ENCODE assay signal across 8 cellular contexts in the genomic region with DNA sequence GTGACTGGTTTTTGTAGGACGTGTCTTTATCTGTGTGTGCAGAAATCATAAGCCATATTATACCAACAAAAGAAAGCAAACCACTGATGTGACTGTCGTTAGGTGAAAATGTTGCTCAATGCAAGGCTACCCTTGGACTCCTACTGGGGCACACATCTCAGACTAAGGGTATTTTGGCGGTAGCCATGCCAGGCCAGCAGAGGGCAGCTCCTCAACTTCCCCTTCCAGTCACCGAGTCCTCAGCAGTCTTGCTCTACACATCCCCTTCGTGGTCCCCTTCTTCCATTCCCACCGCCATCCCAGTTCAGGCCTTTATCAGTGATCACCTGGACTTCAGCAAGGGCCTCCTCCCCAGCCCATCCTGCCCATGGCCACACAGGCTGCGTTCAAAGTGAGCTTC.
A peak's percentile ranks its signal among the peaks of the same experiment; 100 is the strongest.
DNase-seq lines count a peak whose midpoint lies in the region; ATAC-seq, FAIRE-seq and TF ChIP-seq lines count a peak whose summit lies in the region.

No MANE protein-coding gene starts in this region.

- peaks cover 3% of the 10 kb centered on the region for H3K27me3 Mint-ChIP-seq in H9 (ENCODE audit: low read depth)

- TF ChIP-seq CTCF in H9 (conservative IDR thresholded peaks at IDR 0.05) (peak; percentile 81), SU-DHL-6 (IDR thresholded peaks at IDR 0.05; ENCODE audit: insufficient read depth, low read length, poor library complexity, severe bottlenecking) (peak; percentile 30), kidney (IDR thresholded peaks at IDR 0.05; ENCODE audit: borderline replicate concordance, extremely low read depth, insufficient read depth) (peak; percentile 30)

- no peak overlapping the region for H4K8ac ChIP-seq in H9 (replicated peaks; ENCODE audit: insufficient read length, low read depth, low read length)

- H3K9me3 ChIP-seq in H9 (ENCODE audit: control insufficient read depth, low read depth, low read length): no peaks in the 10 kb centered on the region
- H3K9me3 ChIP-seq in SU-DHL-6 (ENCODE audit: insufficient read depth, low read length): no peaks in the 10 kb centered on the region
- H3K9me3 ChIP-seq in kidney (ENCODE audit: control insufficient read depth in 1 of 2, low read length in 2 of 2): no peaks in the 10 kb centered on the region

- H3K27ac ChIP-seq in H9 (ENCODE audit: insufficient read length, low read depth, low read length) (no peak overlapping the region), SU-DHL-6 (ENCODE audit: low read depth, low read length) (no peak overlapping the region), kidney (ENCODE audit: low read depth in 2 of 2, low read length in 2 of 2) (no peak overlapping the region)

- no peak for ATAC-seq in GM21447 (IDR thresholded peaks at IDR 0.05; ENCODE audit: unreplicated experiment)

- no peaks in the 10 kb centered on the region for H4K20me1 ChIP-seq in H9 (ENCODE audit: control insufficient read depth, insufficient read depth, insufficient read length)
- H4K20me1 ChIP-seq in SU-DHL-6 (ENCODE audit: low read depth, low read length): no peaks in the 10 kb centered on the region

- no peaks in the 10 kb centered on the region for H3K9me2 ChIP-seq in SU-DHL-6 (replicated peaks; ENCODE audit: insufficient read depth, low read length)

- no peak overlapping the region for H3K14ac ChIP-seq in H9 (ENCODE audit: insufficient read depth, low read length)

- H3K56ac ChIP-seq in H9 (ENCODE audit: insufficient read length, low read depth, low read length): no peak overlapping the region

- no peak overlapping the region for H2BK15ac ChIP-seq in H9 (ENCODE audit: low read depth, low read length)

- H2BK12ac ChIP-seq in H9 (ENCODE audit: insufficient read length, low read depth, low read length): no peak overlapping the region

- H2BK120ac ChIP-seq in H9 (ENCODE audit: low read depth, low read length, poor library complexity, severe bottlenecking): no peak overlapping the region

- intact Hi-C loops in kidney (cut with DNase I): no loop called here

- H2AFZ ChIP-seq in H9 (ENCODE audit: low read length) (no peak overlapping the region), SU-DHL-6 (ENCODE audit: low read depth, low read length, severe bottlenecking) (no peak overlapping the region)

- H3F3A ChIP-seq in SU-DHL-6 (ENCODE audit: insufficient read depth): no peaks in the 10 kb centered on the region

- FAIRE-seq in kidney (lab: Jason Lieb, UNC): no peak

- H3K18ac ChIP-seq in H9 (ENCODE audit: insufficient read length, low read depth, low read length): no peak overlapping the region

- H3K4me2 ChIP-seq in H9 (ENCODE audit: insufficient read depth, insufficient read length, low read length): no peak overlapping the region
- H3K4me2 ChIP-seq in SU-DHL-6 (ENCODE audit: low read depth, low read length, poor library complexity, severe bottlenecking): no peak overlapping the region

- H2BK20ac ChIP-seq in H9 (ENCODE audit: low read depth, low read length, poor library complexity, severe bottlenecking): no peak overlapping the region

- H3K36me3 ChIP-seq in SU-DHL-6 (ENCODE audit: low read length) (no peaks in the 10 kb centered on the region), kidney (ENCODE audit: control insufficient read depth in 1 of 2, insufficient read depth in 2 of 2, low read length in 2 of 2) (no peaks in the 10 kb centered on the region)

- no peaks in the 10 kb centered on the region; the same call in 1 of the 2 replicates for H3K27me3 ChIP-seq in H9 (ENCODE audit: insufficient read depth, low read length)
- H3K27me3 ChIP-seq in SU-DHL-6 (ENCODE audit: low read length): no peaks in the 10 kb centered on the region

- no peak overlapping the region for H3K4me3 ChIP-seq in SU-DHL-6 (ENCODE audit: insufficient read depth, low read length, poor library complexity, severe bottlenecking)
- no peak overlapping the region for H3K4me3 ChIP-seq in kidney (ENCODE audit: low read length in 2 of 2)

- H3K23me2 ChIP-seq in H9 (ENCODE audit: insufficient read length, low read depth, low read length, poor library complexity, severe bottlenecking): no peaks in the 10 kb centered on the region

- H3K79me2 ChIP-seq in H9 (ENCODE audit: insufficient read depth, low read length) (no peaks in the 10 kb centered on the region), SU-DHL-6 (ENCODE audit: insufficient read depth, low read length) (no peaks in the 10 kb centered on the region)

- H3K4ac ChIP-seq in H9 (ENCODE audit: low read depth, low read length): no peak overlapping the region

- no peaks in the 10 kb centered on the region for H3K36me3 Mint-ChIP-seq in H9 (ENCODE audit: insufficient read depth in 1 of 3, low read depth in 3 of 3)

- no peak overlapping the region for H4K5ac ChIP-seq in H9 (ENCODE audit: insufficient read length, low read depth, low read length)

- peaks cover 0 to 5% of the 10 kb centered on the region in 2 experiments; a peak in 2 of 4 replicates for H3K4me1 Mint-ChIP-seq in H9

- no peak overlapping the region for H3K4me3 Mint-ChIP-seq in H9

- peak; percentile 22 for DNase-seq in COR-L47 (lab: John Stamatoyannopoulos, UW)
- DNase-seq in H9: peak; percentile 73
- DNase-seq in kidney: no peak
- no peak for DNase-seq in NCI-H2029 treated with DMSO at 0.1 percent for 48 hours (lab: John Stamatoyannopoulos, UW)
- no peak for DNase-seq in retina
- DNase-seq in GOT3 (lab: John Stamatoyannopoulos, UW): no peak

- no peak overlapping the region for H2BK5ac ChIP-seq in H9 (ENCODE audit: insufficient read length, low read length)

- no peak overlapping the region for H3K9ac ChIP-seq in H9 (ENCODE audit: extremely low read depth, insufficient read length, low read length)
- H3K9ac ChIP-seq in SU-DHL-6 (ENCODE audit: low read length): no peak overlapping the region
- H3K9ac ChIP-seq in kidney (ENCODE audit: low read length in 2 of 2): no peak overlapping the region

- H4K91ac ChIP-seq in H9 (ENCODE audit: insufficient read length, low read depth, low read length): no peak overlapping the region

- H3T11ph ChIP-seq in H9 (ENCODE audit: low read length): no peak overlapping the region

- H3K4me1 ChIP-seq in H9 (ENCODE audit: insufficient read depth, low read length): no peaks in the 10 kb centered on the region
- peaks cover 0 to 5% of the 10 kb centered on the region in 2 donors for H3K4me1 ChIP-seq in kidney (ENCODE audit: control insufficient read depth in 1 of 2, insufficient read depth in 1 of 2, low read depth in 1 of 2, low read length in 2 of 2)

- H2AK5ac ChIP-seq in H9 (ENCODE audit: insufficient read length, low read length): no peak overlapping the region

- no peaks in the 10 kb centered on the region for H3K79me1 ChIP-seq in H9 (ENCODE audit: insufficient read depth, low read depth, low read length, poor library complexity, severe bottlenecking)

- no CpG with 5 or more reads among the region's 7 CpGs for WGBS in H9 (ENCODE audit: extremely low coverage, insufficient read length, low lambda C conversion rate)

- H3K9me3 Mint-ChIP-seq in H9: no peaks in the 10 kb centered on the region

- no peak overlapping the region for H3K23ac ChIP-seq in H9 (ENCODE audit: insufficient read length, low read depth, low read length)

- 0 out of 7 replicates have a peak overlapping the region, but pooled peaks of 1 of the 3 experiments have one; percentile 8 for H3K27ac Mint-ChIP-seq in H9

Comparison
In these comparisons a context has a peak if more than half of its experiments do, and no peak if none do; other contexts are left out.
1. DNase-seq: peak in COR-L47 (single experiment) and H9 (single experiment); none in kidney (single experiment), NCI-H2029 treated with DMSO at 0.1 percent for 48 hours (single experiment), retina (single experiment) and GOT3 (single experiment).
2. CTCF ChIP-seq: peak in every context shown above with its lines; median percentile 81 in H9; 30 in SU-DHL-6; 30 in kidney.